ENCODE assay signal across 21 cellular contexts in the genomic region with DNA sequence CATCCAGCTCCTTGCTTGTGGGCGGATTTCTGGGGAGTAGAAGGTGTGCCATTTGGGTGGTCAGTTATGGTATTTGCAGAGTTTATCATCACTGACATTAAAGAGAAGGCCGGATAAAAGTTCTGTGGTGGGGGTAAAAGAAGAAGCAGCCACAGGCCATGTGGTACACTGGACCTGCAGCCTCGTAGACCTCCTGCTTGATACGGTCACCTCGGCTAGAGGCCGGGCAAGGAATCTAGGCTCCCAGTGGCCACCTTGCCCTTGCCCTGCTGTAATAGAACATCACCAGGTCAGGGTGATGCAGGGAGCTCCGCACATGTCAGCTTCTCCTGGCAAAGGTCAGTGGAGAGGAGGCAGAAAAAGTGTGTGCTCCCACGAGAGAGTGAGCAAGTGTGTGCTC.
"Had no signal": no experiment of that assay in that cellular context is flagged by ENCODE, and none has a peak within 500 bp of the region (broad histone marks: within the 10 kb centered on the region; RNA-seq: fewer than 3 reads in every experiment).

No MANE protein-coding gene starts in this region.

- H3K4me3 ChIP-seq: coronary artery, esophagus muscularis mucosa, lower lobe of right lung, prostate gland, right atrium auricular region, smooth muscle cell, stomach, thyroid gland had no signal

- DNase-seq: dermis blood vessel endothelial cell; effector memory CD4-positive, alpha-beta T cell; foreskin melanocyte; hypothalamus; immature natural killer cell; left ventricle myocardium superior; lower lobe of right lung; naive thymus-derived CD8-positive, alpha-beta T cell; nephron progenitor cell; stimulated activated CD4-positive, alpha-beta T cell treated with anti-CD3 and anti-CD28 coated beads, Interleukin-2, amount 100 ng/mL, for 24 hours; stimulated activated CD4-positive, alpha-beta T cell treated with anti-CD3 and anti-CD28 coated beads, Interleukin-4, amount 100 ng/mL, for 24 hours; stimulated activated naive CD4-positive, alpha-beta T cell treated with Interleukin-2 at 50 U/mL for 16 hours; stomach; thyroid gland; trophoblast cell had no signal

- H3K9me3 Mint-ChIP-seq: immature natural killer cell; naive thymus-derived CD8-positive, alpha-beta T cell; nephron progenitor cell; stimulated activated effector memory CD8-positive, alpha-beta T cell treated with anti-CD3 and anti-CD28 coated beads, Interleukin-12 subunit alpha, Interleukin-12 subunit beta, amount 100 ng/mL, for 72 hours had no signal

- H3K27me3 ChIP-seq: right atrium auricular region, thyroid gland had no signal

- H3K36me3 Mint-ChIP-seq: immature natural killer cell; naive thymus-derived CD8-positive, alpha-beta T cell; stimulated activated effector memory CD8-positive, alpha-beta T cell treated with anti-CD3 and anti-CD28 coated beads, Interleukin-12 subunit alpha, Interleukin-12 subunit beta, amount 100 ng/mL, for 72 hours had no signal

- H3K27ac Mint-ChIP-seq: immature natural killer cell; nephron progenitor cell; stimulated activated effector memory CD8-positive, alpha-beta T cell treated with anti-CD3 and anti-CD28 coated beads, Interleukin-12 subunit alpha, Interleukin-12 subunit beta, amount 100 ng/mL, for 72 hours had no signal

- H3K4me1 Mint-ChIP-seq: immature natural killer cell had no signal

- H3K36me3 ChIP-seq: esophagus muscularis mucosa, lower lobe of right lung, prostate gland, right atrium auricular region, stomach, thyroid gland had no signal

- H3K4me3 Mint-ChIP-seq: naive thymus-derived CD8-positive, alpha-beta T cell; nephron progenitor cell; stimulated activated effector memory CD8-positive, alpha-beta T cell treated with anti-CD3 and anti-CD28 coated beads, Interleukin-12 subunit alpha, Interleukin-12 subunit beta, amount 100 ng/mL, for 72 hours had no signal
